Comparison of ENCODE assay signal across 10 cellular contexts in genomic region chr13:100269837-100270236, GRCh38.
DNase-seq lines count a peak whose midpoint lies in the region; ATAC-seq and TF ChIP-seq lines count a peak whose summit lies in the region.
"Had no signal": no experiment of that assay in that cellular context is flagged by ENCODE, and none has a peak within 500 bp of the region (broad histone marks: within the 10 kb centered on the region; RNA-seq: fewer than 3 reads in every experiment).

No MANE protein-coding gene starts in this region.

- no peaks in the 10 kb centered on the region for H3K27me3 Mint-ChIP-seq in CD8-positive, alpha-beta memory T cell
- no peaks in the 10 kb centered on the region for H3K27me3 Mint-ChIP-seq in activated naive CD8-positive, alpha-beta T cell treated with anti-CD3 and anti-CD28 coated beads, Interleukin-2, amount 50 U/mL, for 24 hours

- no peaks in the 10 kb centered on the region for H3K9me3 Mint-ChIP-seq in CD8-positive, alpha-beta memory T cell
- no peaks in the 10 kb centered on the region for H3K9me3 Mint-ChIP-seq in activated naive CD8-positive, alpha-beta T cell treated with anti-CD3 and anti-CD28 coated beads, Interleukin-2, amount 50 U/mL, for 24 hours

- H3K4me3 ChIP-seq in A673 (ENCODE audit: low read depth, low read length, poor library complexity, severe bottlenecking): no peak overlapping the region
- H3K4me3 ChIP-seq in epithelial cell of esophagus (ENCODE audit: low read length): no peak overlapping the region
- H3K4me3 ChIP-seq in CD8-positive, alpha-beta memory T cell (ENCODE audit: low read length): no peak overlapping the region
- H3K4me3 ChIP-seq: breast epithelium had no signal

- BruUV-seq in A673 (replicated peaks; lab: Mats Ljungman, UMichigan): no TSS peak

- peak overlapping the region; percentile 3 for H3K27ac ChIP-seq in A673 (ENCODE audit: low read depth, low read length, poor library complexity, severe bottlenecking)
- H3K27ac ChIP-seq in CD8-positive, alpha-beta memory T cell (ENCODE audit: low read depth, low read length): no peak overlapping the region
- H3K27ac ChIP-seq: breast epithelium had no signal

- H3K27me3 ChIP-seq in A673 (replicated peaks; ENCODE audit: insufficient read depth, low read depth, low read length, poor library complexity): no peaks in the 10 kb centered on the region
- no peaks in the 10 kb centered on the region for H3K27me3 ChIP-seq in CD8-positive, alpha-beta memory T cell (ENCODE audit: insufficient read depth, low read length, poor library complexity, severe bottlenecking)
- H3K27me3 ChIP-seq: breast epithelium had no signal

- CTCF ChIA-PET in A673 (lab: Charles Lee): no interaction called here
- CTCF ChIA-PET in CD8-positive, alpha-beta memory T cell (lab: Charles Lee): interaction anchor here (0.6 kb wide), 1 partner anchor 560 kb away, joined by 3 read pairs; no protein-coding TSS in a partner anchor

- TF ChIP-seq CTCF in A673 (conservative IDR thresholded peaks at IDR 0.05; ENCODE audit: low read depth, low read length) (no peak), epithelial cell of esophagus (IDR thresholded peaks at IDR 0.05; ENCODE audit: insufficient read depth, low read depth, low read length, missing control alignments) (no peak)

- H3K36me3 ChIP-seq in A673 (ENCODE audit: insufficient read depth, low read length, poor library complexity, severe bottlenecking): no peaks in the 10 kb centered on the region
- no peaks in the 10 kb centered on the region for H3K36me3 ChIP-seq in CD8-positive, alpha-beta memory T cell (ENCODE audit: insufficient read depth, low read length)
- H3K36me3 ChIP-seq: breast epithelium had no signal

- intact Hi-C loops in A673 (cut with micrococcal nuclease; ENCODE audit: unreplicated experiment): no loop called here

- no peak overlapping the region for H3K4me3 Mint-ChIP-seq in CD8-positive, alpha-beta memory T cell
- no peak overlapping the region for H3K4me3 Mint-ChIP-seq in activated naive CD8-positive, alpha-beta T cell treated with anti-CD3 and anti-CD28 coated beads, Interleukin-2, amount 50 U/mL, for 24 hours

- DNase-seq in A673 (ENCODE audit: low spot score) (peak; percentile 75), NCI-H226 (peak; percentile 57), epithelial cell of esophagus (ENCODE audit: low read depth) (peak; percentile 38), midbrain (lab: John Stamatoyannopoulos, UW) (peak; percentile 56), NCI-H1092 (lab: John Stamatoyannopoulos, UW) (no peak)
- no peak for DNase-seq in CD8-positive, alpha-beta memory T cell
- no peak for DNase-seq in activated naive CD8-positive, alpha-beta T cell treated with anti-CD3 and anti-CD28 coated beads, Interleukin-2, amount 50 U/mL, for 24 hours
- DNase-seq: NCI-H1694 had no signal

- no peak for ATAC-seq in GM21515 (IDR thresholded peaks at IDR 0.05; ENCODE audit: unreplicated experiment)
- no peak for ATAC-seq in activated naive CD8-positive, alpha-beta T cell treated with anti-CD3 and anti-CD28 coated beads, Interleukin-2, amount 50 U/mL, for 24 hours

- H3K9me3 ChIP-seq in A673 (ENCODE audit: low read depth, low read length, poor library complexity, severe bottlenecking): no peaks in the 10 kb centered on the region
- H3K9me3 ChIP-seq in CD8-positive, alpha-beta memory T cell (ENCODE audit: low read length): no peaks in the 10 kb centered on the region
- H3K9me3 ChIP-seq: breast epithelium had no signal

- peaks cover 8 to 22% (median 14%) of the 10 kb centered on the region in 3 donors for H3K36me3 Mint-ChIP-seq in CD8-positive, alpha-beta memory T cell
- peaks cover 8% of the 10 kb centered on the region for H3K36me3 Mint-ChIP-seq in activated naive CD8-positive, alpha-beta T cell treated with anti-CD3 and anti-CD28 coated beads, Interleukin-2, amount 50 U/mL, for 24 hours (ENCODE audit: low read depth)

- H3K27ac Mint-ChIP-seq in CD8-positive, alpha-beta memory T cell: no peak overlapping the region
- no peak overlapping the region for H3K27ac Mint-ChIP-seq in activated naive CD8-positive, alpha-beta T cell treated with anti-CD3 and anti-CD28 coated beads, Interleukin-2, amount 50 U/mL, for 24 hours

- POLR2A ChIA-PET in A673 (lab: Charles Lee; ENCODE audit: low non-redundant PET): no interaction called here
- POLR2A ChIA-PET in CD8-positive, alpha-beta memory T cell (lab: Charles Lee): no interaction called here

- H3K4me1 Mint-ChIP-seq in CD8-positive, alpha-beta memory T cell: no peaks in the 10 kb centered on the region
- H3K4me1 Mint-ChIP-seq in activated naive CD8-positive, alpha-beta T cell treated with anti-CD3 and anti-CD28 coated beads, Interleukin-2, amount 50 U/mL, for 24 hours: no peaks in the 10 kb centered on the region

- peaks cover 10% of the 10 kb centered on the region for H3K4me1 ChIP-seq in A673 (ENCODE audit: insufficient read depth, low read length, poor library complexity, severe bottlenecking)
- H3K4me1 ChIP-seq in CD8-positive, alpha-beta memory T cell (ENCODE audit: insufficient read depth, low read length): no peaks in the 10 kb centered on the region
- H3K4me1 ChIP-seq: breast epithelium had no signal

Comparison
In these comparisons a context has a peak if more than half of its experiments do, and no peak if none do; other contexts are left out.
1. DNase-seq: peak in A673 (single experiment), NCI-H226 (single experiment), epithelial cell of esophagus (single experiment) and midbrain (single experiment); none in NCI-H1092 (single experiment), CD8-positive, alpha-beta memory T cell (0 of 5) and activated naive CD8-positive, alpha-beta T cell treated with anti-CD3 and anti-CD28 coated beads, Interleukin-2, amount 50 U/mL, for 24 hours (single experiment).